Comparison of ENCODE assay signal across 9 cellular contexts in the genomic region with DNA sequence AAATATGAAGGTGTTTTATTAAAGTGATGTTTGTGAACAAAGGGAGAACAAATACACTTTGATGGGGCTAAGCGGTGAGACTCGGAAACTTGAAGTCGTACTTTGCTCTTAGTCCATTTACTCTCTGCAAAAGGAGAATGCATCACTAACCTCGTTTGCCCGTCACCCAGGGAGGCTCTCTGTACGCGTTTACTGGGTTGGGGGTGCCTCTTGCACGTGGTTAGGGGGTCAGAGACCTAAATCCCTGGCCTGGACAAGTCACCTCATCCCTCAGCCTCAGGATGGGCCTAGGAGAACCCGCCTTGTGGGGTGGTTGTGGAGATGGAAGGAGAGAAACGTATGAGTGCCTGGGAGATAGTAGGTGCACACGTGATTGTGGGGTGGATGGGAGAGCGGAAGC. TPM values are rescaled to one million over a fixed set of nuclear protein-coding genes. Genes with fewer than 3 reads are reported as not detected.
DNase-seq lines count a peak whose midpoint lies in the region; ATAC-seq and TF ChIP-seq lines count a peak whose summit lies in the region.
"Had no signal": no experiment of that assay in that cellular context is flagged by ENCODE, and none has a peak within 500 bp of the region (broad histone marks: within the 10 kb centered on the region; RNA-seq: fewer than 3 reads in every experiment).

No MANE protein-coding gene starts in this region.

- CTCF ChIA-PET in activated CD8-positive, alpha-beta T cell treated with anti-CD3 and anti-CD28 coated beads for 36 hours (lab: Charles Lee): interaction anchor here (0.7 to 10.4 kb wide), 8 partner anchors 10 to 243 kb away, joined by 3 to 129 read pairs (median 4); a partner anchor contains a TSS

- no peak for ATAC-seq in activated CD8-positive, alpha-beta T cell treated with anti-CD3 and anti-CD28 coated beads for 36 hours
- ATAC-seq in stimulated activated naive CD8-positive, alpha-beta T cell treated with anti-CD3 and anti-CD28 coated beads, Interleukin-15, amount 100 ng/mL, for 72 hours: no peak

- peak overlapping the region; percentile 92 for H3K4me3 Mint-ChIP-seq in T-helper 1 cell treated with Interleukin-12 subunit alpha and Interleukin-12 subunit beta and Interleukin-4 antibody, amounts not matched to agents 30 μg/mL and 1 μg/mL, for 36 hours
- H3K4me3 Mint-ChIP-seq in activated CD8-positive, alpha-beta T cell treated with anti-CD3 and anti-CD28 coated beads for 36 hours: peak overlapping the region; percentile 79
- peak overlapping the region; percentile 82 to 93 for H3K4me3 Mint-ChIP-seq in stimulated activated naive CD8-positive, alpha-beta T cell treated with anti-CD3 and anti-CD28 coated beads, Interleukin-15, amount 100 ng/mL, for 72 hours

- H3K9me3 ChIP-seq in hepatocyte (ENCODE audit: low read depth): no peaks in the 10 kb centered on the region

- no peaks in the 10 kb centered on the region for H3K27me3 ChIP-seq in hepatocyte

- WGBS in hepatocyte (ENCODE audit: low lambda C conversion rate, missing lambda C conversion rate): 70% methylated on average over 12 of the region's 12 CpGs

- H3K36me3 Mint-ChIP-seq in T-helper 1 cell treated with Interleukin-12 subunit alpha and Interleukin-12 subunit beta and Interleukin-4 antibody, amounts not matched to agents 30 μg/mL and 1 μg/mL, for 36 hours (ENCODE audit: low read depth): no peaks in the 10 kb centered on the region
- peaks cover 2% of the 10 kb centered on the region for H3K36me3 Mint-ChIP-seq in activated CD8-positive, alpha-beta T cell treated with anti-CD3 and anti-CD28 coated beads for 36 hours (ENCODE audit: low read depth)

- H3K4me3 ChIP-seq in hepatocyte: no peak overlapping the region

- no peak for TF ChIP-seq CTCF in activated CD8-positive, alpha-beta T cell treated with anti-CD3 and anti-CD28 coated beads for 36 hours (IDR thresholded peaks at IDR 0.05)
- no peak for TF ChIP-seq CTCF in hepatocyte (IDR thresholded peaks at IDR 0.05; ENCODE audit: poor library complexity)
- TF ChIP-seq CTCF in GM13976 (IDR thresholded peaks at IDR 0.05; ENCODE audit: borderline replicate concordance, control extremely low read depth, extremely low read depth, insufficient read depth, missing control alignments): no peak

- H3K9me3 Mint-ChIP-seq in T-helper 1 cell treated with Interleukin-12 subunit alpha and Interleukin-12 subunit beta and Interleukin-4 antibody, amounts not matched to agents 30 μg/mL and 1 μg/mL, for 36 hours: no peaks in the 10 kb centered on the region
- H3K9me3 Mint-ChIP-seq in activated CD8-positive, alpha-beta T cell treated with anti-CD3 and anti-CD28 coated beads for 36 hours: no peaks in the 10 kb centered on the region
- H3K9me3 Mint-ChIP-seq in stimulated activated naive CD8-positive, alpha-beta T cell treated with anti-CD3 and anti-CD28 coated beads, Interleukin-15, amount 100 ng/mL, for 72 hours: no peaks in the 10 kb centered on the region

- no peaks in the 10 kb centered on the region for H3K27me3 Mint-ChIP-seq in T-helper 1 cell treated with Interleukin-12 subunit alpha and Interleukin-12 subunit beta and Interleukin-4 antibody, amounts not matched to agents 30 μg/mL and 1 μg/mL, for 36 hours (ENCODE audit: low read depth)
- no peaks in the 10 kb centered on the region for H3K27me3 Mint-ChIP-seq in activated CD8-positive, alpha-beta T cell treated with anti-CD3 and anti-CD28 coated beads for 36 hours
- H3K27me3 Mint-ChIP-seq in stimulated activated naive CD8-positive, alpha-beta T cell treated with anti-CD3 and anti-CD28 coated beads, Interleukin-15, amount 100 ng/mL, for 72 hours: no peaks in the 10 kb centered on the region

- H4K20me1 ChIP-seq in hepatocyte (ENCODE audit: insufficient read depth, poor library complexity, severe bottlenecking): no peaks in the 10 kb centered on the region

- H2AFZ ChIP-seq in hepatocyte: peak overlapping the region; percentile 27

- no peaks in the 10 kb centered on the region for H3K36me3 ChIP-seq in hepatocyte (replicated peaks; ENCODE audit: insufficient read depth, low read depth)

- peak overlapping the region; percentile 70 for H3K4me2 ChIP-seq in hepatocyte

- peaks cover 31% of the 10 kb centered on the region for H3K4me1 Mint-ChIP-seq in T-helper 1 cell treated with Interleukin-12 subunit alpha and Interleukin-12 subunit beta and Interleukin-4 antibody, amounts not matched to agents 30 μg/mL and 1 μg/mL, for 36 hours (ENCODE audit: low read depth)
- peaks cover 38% of the 10 kb centered on the region for H3K4me1 Mint-ChIP-seq in activated CD8-positive, alpha-beta T cell treated with anti-CD3 and anti-CD28 coated beads for 36 hours (ENCODE audit: low read depth)
- peaks cover 46% of the 10 kb centered on the region for H3K4me1 Mint-ChIP-seq in stimulated activated naive CD8-positive, alpha-beta T cell treated with anti-CD3 and anti-CD28 coated beads, Interleukin-15, amount 100 ng/mL, for 72 hours

- peak overlapping the region; percentile 89 for H3K27ac Mint-ChIP-seq in T-helper 1 cell treated with Interleukin-12 subunit alpha and Interleukin-12 subunit beta and Interleukin-4 antibody, amounts not matched to agents 30 μg/mL and 1 μg/mL, for 36 hours
- peak overlapping the region; percentile 94 for H3K27ac Mint-ChIP-seq in activated CD8-positive, alpha-beta T cell treated with anti-CD3 and anti-CD28 coated beads for 36 hours
- H3K27ac Mint-ChIP-seq in stimulated activated naive CD8-positive, alpha-beta T cell treated with anti-CD3 and anti-CD28 coated beads, Interleukin-15, amount 100 ng/mL, for 72 hours: peak overlapping the region; percentile 95 to 96

- H3K79me2 ChIP-seq in hepatocyte: peaks cover 5% of the 10 kb centered on the region

- in situ Hi-C loops in GM13976 (cut with MboI; ENCODE audit: low sequenced_read_pairs, unreplicated experiment): no loop called here

- DNase-seq in T-helper 1 cell (no peak), hepatocyte (ENCODE audit: low spot score) (no peak), NCI-H524 treated with DMSO at 0.1 percent for 48 hours (lab: John Stamatoyannopoulos, UW) (no peak), NAMALWA (ENCODE audit: low spot score) (no peak), GM13976 (ENCODE audit: low spot score) (no peak)
- no peak for DNase-seq in activated CD8-positive, alpha-beta T cell treated with anti-CD3 and anti-CD28 coated beads for 36 hours
- DNase-seq in stimulated activated naive CD8-positive, alpha-beta T cell treated with anti-CD3 and anti-CD28 coated beads, Interleukin-15, amount 100 ng/mL, for 72 hours: peak in 1 of 2 donors; percentile 5

- H3K27ac ChIP-seq in hepatocyte: no peak overlapping the region

- POLR2A ChIA-PET in activated CD8-positive, alpha-beta T cell treated with anti-CD3 and anti-CD28 coated beads for 36 hours (lab: Charles Lee): interaction anchor here (0.6 to 1.6 kb wide), 6 partner anchors 11 to 247 kb away, joined by 3 to 8 read pairs (median 5); a partner anchor contains a TSS

- intact Hi-C loops in activated CD8-positive, alpha-beta T cell treated with anti-CD3 and anti-CD28 coated beads for 36 hours (cut with micrococcal nuclease): no loop called here

- H3K4me1 ChIP-seq in hepatocyte (ENCODE audit: insufficient read depth): peaks cover 7% of the 10 kb centered on the region

- no peaks in the 10 kb centered on the region for H3K9me2 ChIP-seq in hepatocyte (replicated peaks; ENCODE audit: insufficient read depth)

RNA-seq across cellular contexts. Expression of a gene that starts 0.8 kb away (rescaled TPM):
- 10 to 100 TPM; 20.0 to 21.9 TPM for total RNA-seq in activated CD8-positive, alpha-beta T cell treated with anti-CD3 and anti-CD28 coated beads for 36 hours
- 13.7 and 15.3 TPM in 2 replicates for total RNA-seq in hepatocyte
- 25.3 and 36.4 TPM in 2 replicates for polyA plus RNA-seq in hepatocyte

RNA-seq across cellular contexts. Expression of a gene that starts 40.1 kb away (rescaled TPM):
- total RNA-seq in activated CD8-positive, alpha-beta T cell treated with anti-CD3 and anti-CD28 coated beads for 36 hours: not detected
- not detected in 2 replicates for total RNA-seq in hepatocyte
- 0.30 TPM in 1 of 2 replicates, not detected in the other for polyA plus RNA-seq in hepatocyte
- total RNA-seq: T-helper 2 cell treated with Interferon-gamma antibody and Interleukin-4, amounts not matched to agents 100 ng/mL and 5 ng/mL, for 36 hours had no signal
